In the genomic region with DNA sequence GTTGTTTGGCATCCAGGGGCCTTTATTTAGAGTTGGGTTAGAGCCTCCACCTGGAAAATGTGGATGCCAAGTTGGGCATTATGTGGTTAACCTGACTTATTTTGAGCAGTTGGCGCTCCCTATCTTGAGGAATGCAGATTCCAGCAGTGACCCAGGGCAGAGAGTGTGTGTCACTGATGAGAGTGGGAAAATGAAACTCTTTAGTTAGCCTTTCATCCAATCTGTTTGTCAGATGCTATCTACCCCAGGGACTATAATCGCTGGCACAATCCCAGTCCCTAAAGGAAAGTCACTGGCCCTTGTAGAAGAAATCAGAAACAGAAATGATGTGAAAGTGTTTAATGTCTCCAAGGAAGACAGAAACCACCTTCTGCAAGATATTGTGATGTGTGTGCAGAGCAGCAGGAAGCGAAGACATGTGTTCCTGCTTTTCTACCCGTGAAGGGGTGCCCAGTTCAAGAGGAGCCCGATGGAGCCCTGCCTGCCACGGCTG, we compare ENCODE assay signal across 1 cellular context.
TF ChIP-seq lines count a peak whose summit lies in the region.

No MANE protein-coding gene starts in this region.

TF ChIP-seq in IMR-90, 13 proteins besides CTCF, POLR2A, EP300 and RAD21:
- TF ChIP-seq RCOR1 (IDR thresholded peaks at IDR 0.05; ENCODE audit: insufficient replicate concordance, low read length): no peak
- TF ChIP-seq, protein P1, sequence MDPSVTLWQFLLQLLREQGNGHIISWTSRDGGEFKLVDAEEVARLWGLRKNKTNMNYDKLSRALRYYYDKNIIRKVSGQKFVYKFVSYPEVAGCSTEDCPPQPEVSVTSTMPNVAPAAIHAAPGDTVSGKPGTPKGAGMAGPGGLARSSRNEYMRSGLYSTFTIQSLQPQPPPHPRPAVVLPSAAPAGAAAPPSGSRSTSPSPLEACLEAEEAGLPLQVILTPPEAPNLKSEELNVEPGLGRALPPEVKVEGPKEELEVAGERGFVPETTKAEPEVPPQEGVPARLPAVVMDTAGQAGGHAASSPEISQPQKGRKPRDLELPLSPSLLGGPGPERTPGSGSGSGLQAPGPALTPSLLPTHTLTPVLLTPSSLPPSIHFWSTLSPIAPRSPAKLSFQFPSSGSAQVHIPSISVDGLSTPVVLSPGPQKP (IDR thresholded peaks at IDR 0.05; ENCODE audit: borderline replicate concordance, low read depth, low read length): no peak
- TF ChIP-seq BHLHE40 (IDR thresholded peaks at IDR 0.05; ENCODE audit: low read depth, low read length): no peak
- no peak for TF ChIP-seq RFX5 (IDR thresholded peaks at IDR 0.05; ENCODE audit: low read depth, low read length)
- TF ChIP-seq MAZ (IDR thresholded peaks at IDR 0.05; ENCODE audit: borderline replicate concordance, low read depth, low read length): no peak
- no peak for TF ChIP-seq MXI1 (IDR thresholded peaks at IDR 0.05; ENCODE audit: borderline replicate concordance, low read depth, low read length)
